1 cellular context compared by ENCODE assay signal in the genomic region with DNA sequence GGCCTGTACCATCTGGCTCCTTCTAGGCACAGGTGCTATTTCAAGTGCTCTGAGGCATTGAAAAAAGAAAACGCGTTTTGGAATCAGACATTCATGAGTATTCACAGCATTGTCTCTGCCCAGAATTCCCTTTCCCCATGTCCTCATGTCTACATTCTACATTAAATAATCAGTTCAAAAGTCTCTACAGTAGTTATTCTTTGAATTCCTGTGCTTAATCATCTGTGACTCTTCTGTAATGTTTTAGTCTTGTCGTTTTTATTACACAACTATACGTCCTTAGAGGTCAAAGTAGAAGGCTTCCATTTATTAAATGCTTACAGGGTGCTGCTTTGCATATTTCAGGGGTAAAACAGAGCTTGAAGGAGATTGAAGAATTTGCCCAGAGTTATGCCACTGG.
TF ChIP-seq lines count a peak whose summit lies in the region.

No MANE protein-coding gene starts in this region.

TF ChIP-seq in A549, 52 proteins besides CTCF, POLR2A, EP300 and RAD21:
- TF ChIP-seq ZNF302 (CRISPR knock-in tag; IDR thresholded peaks at IDR 0.05) (no peak), SMC3 (IDR thresholded peaks at IDR 0.05) (no peak), KDM5A (IDR thresholded peaks at IDR 0.05) (no peak), POLR2AphosphoS2 (conservative IDR thresholded peaks at IDR 0.05; ENCODE audit: low read length) (no peak), RCOR1 (IDR thresholded peaks at IDR 0.05; ENCODE audit: low read depth, low read length) (no peak), PHF8 (IDR thresholded peaks at IDR 0.05; ENCODE audit: borderline replicate concordance, low read depth) (no peak), KDM1A (IDR thresholded peaks at IDR 0.05; ENCODE audit: low read depth) (no peak), FOSB (CRISPR knock-in tag; IDR thresholded peaks at IDR 0.05) (no peak), EHMT2 (IDR thresholded peaks at IDR 0.05; ENCODE audit: low read depth) (no peak), ZC3H11A (IDR thresholded peaks at IDR 0.05) (no peak), TP53 (CRISPR knock-in tag; IDR thresholded peaks at IDR 0.05) (no peak), TFCP2L1 (CRISPR knock-in tag; IDR thresholded peaks at IDR 0.05) (no peak), CHD4 (IDR thresholded peaks at IDR 0.05; ENCODE audit: borderline replicate concordance) (no peak)
- TF ChIP-seq, protein P1, sequence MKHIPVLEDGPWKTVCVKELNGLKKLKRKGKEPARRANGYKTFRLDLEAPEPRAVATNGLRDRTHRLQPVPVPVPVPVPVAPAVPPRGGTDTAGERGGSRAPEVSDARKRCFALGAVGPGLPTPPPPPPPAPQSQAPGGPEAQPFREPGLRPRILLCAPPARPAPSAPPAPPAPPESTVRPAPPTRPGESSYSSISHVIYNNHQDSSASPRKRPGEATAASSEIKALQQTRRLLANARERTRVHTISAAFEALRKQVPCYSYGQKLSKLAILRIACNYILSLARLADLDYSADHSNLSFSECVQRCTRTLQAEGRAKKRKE (CRISPR knock-in tag; IDR thresholded peaks at IDR 0.05; ENCODE audit: low read depth): no peak
- TF ChIP-seq, protein P2, sequence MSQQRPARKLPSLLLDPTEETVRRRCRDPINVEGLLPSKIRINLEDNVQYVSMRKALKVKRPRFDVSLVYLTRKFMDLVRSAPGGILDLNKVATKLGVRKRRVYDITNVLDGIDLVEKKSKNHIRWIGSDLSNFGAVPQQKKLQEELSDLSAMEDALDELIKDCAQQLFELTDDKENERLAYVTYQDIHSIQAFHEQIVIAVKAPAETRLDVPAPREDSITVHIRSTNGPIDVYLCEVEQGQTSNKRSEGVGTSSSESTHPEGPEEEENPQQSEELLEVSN (IDR thresholded peaks at IDR 0.05; ENCODE audit: borderline replicate concordance, low read depth): no peak
- TF ChIP-seq, protein P3, sequence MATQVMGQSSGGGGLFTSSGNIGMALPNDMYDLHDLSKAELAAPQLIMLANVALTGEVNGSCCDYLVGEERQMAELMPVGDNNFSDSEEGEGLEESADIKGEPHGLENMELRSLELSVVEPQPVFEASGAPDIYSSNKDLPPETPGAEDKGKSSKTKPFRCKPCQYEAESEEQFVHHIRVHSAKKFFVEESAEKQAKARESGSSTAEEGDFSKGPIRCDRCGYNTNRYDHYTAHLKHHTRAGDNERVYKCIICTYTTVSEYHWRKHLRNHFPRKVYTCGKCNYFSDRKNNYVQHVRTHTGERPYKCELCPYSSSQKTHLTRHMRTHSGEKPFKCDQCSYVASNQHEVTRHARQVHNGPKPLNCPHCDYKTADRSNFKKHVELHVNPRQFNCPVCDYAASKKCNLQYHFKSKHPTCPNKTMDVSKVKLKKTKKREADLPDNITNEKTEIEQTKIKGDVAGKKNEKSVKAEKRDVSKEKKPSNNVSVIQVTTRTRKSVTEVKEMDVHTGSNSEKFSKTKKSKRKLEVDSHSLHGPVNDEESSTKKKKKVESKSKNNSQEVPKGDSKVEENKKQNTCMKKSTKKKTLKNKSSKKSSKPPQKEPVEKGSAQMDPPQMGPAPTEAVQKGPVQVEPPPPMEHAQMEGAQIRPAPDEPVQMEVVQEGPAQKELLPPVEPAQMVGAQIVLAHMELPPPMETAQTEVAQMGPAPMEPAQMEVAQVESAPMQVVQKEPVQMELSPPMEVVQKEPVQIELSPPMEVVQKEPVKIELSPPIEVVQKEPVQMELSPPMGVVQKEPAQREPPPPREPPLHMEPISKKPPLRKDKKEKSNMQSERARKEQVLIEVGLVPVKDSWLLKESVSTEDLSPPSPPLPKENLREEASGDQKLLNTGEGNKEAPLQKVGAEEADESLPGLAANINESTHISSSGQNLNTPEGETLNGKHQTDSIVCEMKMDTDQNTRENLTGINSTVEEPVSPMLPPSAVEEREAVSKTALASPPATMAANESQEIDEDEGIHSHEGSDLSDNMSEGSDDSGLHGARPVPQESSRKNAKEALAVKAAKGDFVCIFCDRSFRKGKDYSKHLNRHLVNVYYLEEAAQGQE (IDR thresholded peaks at IDR 0.05): no peak
- TF ChIP-seq, protein P4, sequence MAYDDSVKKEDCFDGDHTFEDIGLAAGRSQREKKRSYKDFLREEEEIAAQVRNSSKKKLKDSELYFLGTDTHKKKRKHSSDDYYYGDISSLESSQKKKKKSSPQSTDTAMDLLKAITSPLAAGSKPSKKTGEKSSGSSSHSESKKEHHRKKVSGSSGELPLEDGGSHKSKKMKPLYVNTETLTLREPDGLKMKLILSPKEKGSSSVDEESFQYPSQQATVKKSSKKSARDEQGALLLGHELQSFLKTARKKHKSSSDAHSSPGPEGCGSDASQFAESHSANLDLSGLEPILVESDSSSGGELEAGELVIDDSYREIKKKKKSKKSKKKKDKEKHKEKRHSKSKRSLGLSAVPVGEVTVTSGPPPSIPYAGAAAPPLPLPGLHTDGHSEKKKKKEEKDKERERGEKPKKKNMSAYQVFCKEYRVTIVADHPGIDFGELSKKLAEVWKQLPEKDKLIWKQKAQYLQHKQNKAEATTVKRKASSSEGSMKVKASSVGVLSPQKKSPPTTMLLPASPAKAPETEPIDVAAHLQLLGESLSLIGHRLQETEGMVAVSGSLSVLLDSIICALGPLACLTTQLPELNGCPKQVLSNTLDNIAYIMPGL (CRISPR knock-in tag; IDR thresholded peaks at IDR 0.05; ENCODE audit: borderline replicate concordance): no peak
